Comparison of ENCODE assay signal across 28 cellular contexts in the genomic region with DNA sequence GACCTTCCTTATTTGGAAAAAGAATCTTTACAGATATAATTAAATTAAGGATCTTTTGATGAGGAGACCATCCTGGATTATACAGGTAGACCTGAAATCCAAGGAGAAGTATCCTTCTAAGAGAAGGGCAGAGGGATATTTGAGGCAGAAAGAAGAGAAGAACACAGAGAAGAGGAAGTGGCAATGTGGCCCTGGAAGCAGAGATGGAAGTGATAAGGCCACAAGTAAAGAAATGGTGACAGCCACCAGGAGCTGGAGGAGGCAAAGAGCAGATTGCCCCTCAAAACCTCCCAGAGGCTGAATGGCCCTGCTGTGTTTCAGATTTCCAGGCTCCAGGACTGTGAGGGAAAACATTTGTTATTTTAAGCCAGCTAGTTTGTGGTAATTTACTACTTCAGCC.
DNase-seq lines count a peak whose midpoint lies in the region; ATAC-seq and TF ChIP-seq lines count a peak whose summit lies in the region.
"Had no signal": no experiment of that assay in that cellular context is flagged by ENCODE, and none has a peak within 500 bp of the region (broad histone marks: within the 10 kb centered on the region; RNA-seq: fewer than 3 reads in every experiment).

No MANE protein-coding gene starts in this region.

- peaks cover 2% of the 10 kb centered on the region for H3K36me3 Mint-ChIP-seq in activated CD4-positive, alpha-beta T cell treated with anti-CD3 and anti-CD28 coated beads, Interleukin-2, amount 10 ng/mL, durations not matched to agents 24 days and 14 days (ENCODE audit: low read depth)
- H3K36me3 Mint-ChIP-seq in CD4-positive, alpha-beta T cell (ENCODE audit: low read depth): no peaks in the 10 kb centered on the region
- no peaks in the 10 kb centered on the region for H3K36me3 Mint-ChIP-seq in naive B cell
- H3K36me3 Mint-ChIP-seq: naive thymus-derived CD8-positive, alpha-beta T cell had no signal

- no peak for DNase-seq in activated CD4-positive, alpha-beta T cell treated with anti-CD3 and anti-CD28 coated beads, Interleukin-2, amount 10 ng/mL, durations not matched to agents 24 days and 14 days
- DNase-seq in activated CD4-positive, alpha-beta T cell treated with anti-CD3 and anti-CD28 coated beads for 1 hour: no peak
- DNase-seq in CD4-positive, alpha-beta T cell: no peak
- DNase-seq in SKM-1 (lab: John Stamatoyannopoulos, UW; ENCODE audit: unreplicated experiment) (peak; percentile 9), naive B cell (no peak), lower leg skin (ENCODE audit: low spot score in 2 of 2) (no peak), amygdala (lab: John Stamatoyannopoulos, UW) (no peak), GM10248 (ENCODE audit: extremely low spot score) (no peak)
- DNase-seq: activated CD8-positive, alpha-beta memory T cell treated with anti-CD3 and anti-CD28 coated beads, Interleukin-2, amount 50 U/mL, for 4 hours; activated gamma-delta T cell treated with Interleukin-2 at 50 U/mL for 16 hours; central memory CD4-positive, alpha-beta T cell; glutamatergic neuron; left colon; MG63; naive thymus-derived CD8-positive, alpha-beta T cell; NCI-H1694; NCI-H2171; NCI-H524 treated with DMSO at 0.1 percent for 48 hours; retina; spleen; stimulated activated CD4-positive, alpha-beta T cell treated with anti-CD3 and anti-CD28 coated beads, Interleukin-4, amount 100 ng/mL, for 1 hour; stimulated activated naive CD4-positive, alpha-beta T cell treated with Interleukin-2 at 50 U/mL for 16 hours had no signal

- H3K4me3 Mint-ChIP-seq in activated CD4-positive, alpha-beta T cell treated with anti-CD3 and anti-CD28 coated beads, Interleukin-2, amount 10 ng/mL, durations not matched to agents 24 days and 14 days: peak overlapping the region; percentile 29
- peak overlapping the region; percentile 56 for H3K4me3 Mint-ChIP-seq in CD4-positive, alpha-beta T cell
- no peak overlapping the region for H3K4me3 Mint-ChIP-seq in naive B cell

- H3K4me1 Mint-ChIP-seq in activated CD4-positive, alpha-beta T cell treated with anti-CD3 and anti-CD28 coated beads, Interleukin-2, amount 10 ng/mL, durations not matched to agents 24 days and 14 days: peaks cover 65% of the 10 kb centered on the region
- peaks cover 86% of the 10 kb centered on the region for H3K4me1 Mint-ChIP-seq in CD4-positive, alpha-beta T cell (ENCODE audit: low read depth)
- H3K4me1 Mint-ChIP-seq in naive B cell: peaks cover 51 to 64% (median 58%) of the 10 kb centered on the region in 3 donors

- POLR2A ChIA-PET in CD4-positive, alpha-beta T cell (lab: Charles Lee): interaction anchor here (0.7 to 1.2 kb wide), 2 partner anchors 10 to 55 kb away, joined by 3 read pairs; no protein-coding TSS in a partner anchor
- POLR2A ChIA-PET in GM10248 (lab: Yijun Ruan, JAX): no interaction called here

- H3K4me3 ChIP-seq in lower leg skin (ENCODE audit: low read depth, poor library complexity, severe bottlenecking): no peak overlapping the region
- H3K4me3 ChIP-seq: A549, MG63, SK-N-MC, spleen, tibial nerve had no signal

- H3K27ac Mint-ChIP-seq in activated CD4-positive, alpha-beta T cell treated with anti-CD3 and anti-CD28 coated beads, Interleukin-2, amount 10 ng/mL, durations not matched to agents 24 days and 14 days: peak overlapping the region; percentile 83
- peak overlapping the region; percentile 13 for H3K27ac Mint-ChIP-seq in CD4-positive, alpha-beta T cell
- H3K27ac Mint-ChIP-seq in naive B cell: peak overlapping the region in 4 of 6 donors; percentile 23 to 89 (median 65)

- CTCF ChIA-PET in CD4-positive, alpha-beta T cell (lab: Charles Lee): no interaction called here
- CTCF ChIA-PET in GM10248 (lab: Yijun Ruan, JAX): interaction anchor here (1.2 kb wide), 1 partner anchor 22 kb away, joined by 3 read pairs; no protein-coding TSS in a partner anchor

- H3K9me3 Mint-ChIP-seq in activated CD4-positive, alpha-beta T cell treated with anti-CD3 and anti-CD28 coated beads, Interleukin-2, amount 10 ng/mL, durations not matched to agents 24 days and 14 days: peaks cover 4% of the 10 kb centered on the region
- no peaks in the 10 kb centered on the region for H3K9me3 Mint-ChIP-seq in CD4-positive, alpha-beta T cell
- no peaks in the 10 kb centered on the region for H3K9me3 Mint-ChIP-seq in naive B cell
- H3K9me3 Mint-ChIP-seq: naive thymus-derived CD8-positive, alpha-beta T cell had no signal

- TF ChIP-seq CTCF in CD4-positive, alpha-beta T cell (IDR thresholded peaks at IDR 0.05): no peak
- TF ChIP-seq CTCF in lower leg skin (IDR thresholded peaks at IDR 0.05) (no peak), GM10248 (IDR thresholded peaks at IDR 0.05; ENCODE audit: control extremely low read depth, extremely low read depth, low read depth, missing control alignments) (no peak)

- H3K27ac ChIP-seq in CD4-positive, alpha-beta T cell (ENCODE audit: low read depth, low read length): no peak overlapping the region
- H3K27ac ChIP-seq: A549, HL-60, SK-N-MC, spleen, tibial nerve had no signal

- H3K27me3 Mint-ChIP-seq in activated CD4-positive, alpha-beta T cell treated with anti-CD3 and anti-CD28 coated beads, Interleukin-2, amount 10 ng/mL, durations not matched to agents 24 days and 14 days: no peaks in the 10 kb centered on the region
- no peaks in the 10 kb centered on the region for H3K27me3 Mint-ChIP-seq in CD4-positive, alpha-beta T cell
- no peaks in the 10 kb centered on the region for H3K27me3 Mint-ChIP-seq in naive B cell
- H3K27me3 Mint-ChIP-seq: naive thymus-derived CD8-positive, alpha-beta T cell had no signal

- no peaks in the 10 kb centered on the region for H3K27me3 ChIP-seq in CD4-positive, alpha-beta T cell (ENCODE audit: control insufficient read depth, insufficient read depth, low read length)
- H3K27me3 ChIP-seq: MG63, spleen, tibial nerve had no signal

- H3K9me3 ChIP-seq in CD4-positive, alpha-beta T cell (ENCODE audit: control insufficient read depth, low read length): no peaks in the 10 kb centered on the region
- H3K9me3 ChIP-seq: A549, MG63, spleen, tibial nerve had no signal

- ATAC-seq in CD4-positive, alpha-beta T cell (ENCODE audit: poor library complexity): no peak
- no peak for ATAC-seq in naive B cell (ENCODE audit: low read depth in 2 of 2)
- ATAC-seq: A549; activated CD4-positive, CD25-positive, alpha-beta regulatory T cell treated with anti-CD3 and anti-CD28 coated beads, Interleukin-2, amount 50 U/mL, for 24 hours; HepG2; left colon; naive thymus-derived CD8-positive, alpha-beta T cell had no signal

- intact Hi-C loops in activated CD4-positive, alpha-beta T cell treated with anti-CD3 and anti-CD28 coated beads, Interleukin-2, amount 10 ng/mL, durations not matched to agents 24 days and 14 days (cut with micrococcal nuclease): loop anchor here (5.0 to 10.0 kb wide), 3 partner anchors 231 to 511 kb away; no protein-coding TSS in a partner anchor
- intact Hi-C loops in CD4-positive, alpha-beta T cell (cut with DNase I, micrococcal nuclease): no loop called here
- intact Hi-C loops in lower leg skin (cut with DNase I; ENCODE audit: low total_unique reads): no loop called here

- TF ChIP-seq POLR2A in lower leg skin (IDR thresholded peaks at IDR 0.05): no peak

Comparison
In these comparisons a context has a peak if more than half of its experiments do, and no peak if none do; other contexts are left out.
1. H3K27ac Mint-ChIP-seq: peak in every context shown above with its lines; median percentile 83 in activated CD4-positive, alpha-beta T cell treated with anti-CD3 and anti-CD28 coated beads, Interleukin-2, amount 10 ng/mL, durations not matched to agents 24 days and 14 days; 65 in naive B cell; 13 in CD4-positive, alpha-beta T cell.
2. H3K4me3 Mint-ChIP-seq: peak in activated CD4-positive, alpha-beta T cell treated with anti-CD3 and anti-CD28 coated beads, Interleukin-2, amount 10 ng/mL, durations not matched to agents 24 days and 14 days (single experiment) and CD4-positive, alpha-beta T cell (single experiment); none in naive B cell (0 of 8).